In genomic region chr10:71066600-71066999, GRCh38 we compare ENCODE assay signal across 21 cellular contexts.
DNase-seq lines count a peak whose midpoint lies in the region; ATAC-seq and TF ChIP-seq lines count a peak whose summit lies in the region.
"Had no signal": no experiment of that assay in that cellular context is flagged by ENCODE, and none has a peak within 500 bp of the region (broad histone marks: within the 10 kb centered on the region; RNA-seq: fewer than 3 reads in every experiment).

No MANE protein-coding gene starts in this region.

- no peaks in the 10 kb centered on the region for H3K36me3 Mint-ChIP-seq in brain
- H3K36me3 Mint-ChIP-seq: CD4-positive, CD25-positive, alpha-beta regulatory T cell; CD8-positive, alpha-beta memory T cell had no signal

- H3K27me3 ChIP-seq in heart right ventricle (no peaks in the 10 kb centered on the region), neuronal stem cell (ENCODE audit: control insufficient read depth in 3 of 3, insufficient read depth in 3 of 3, low read depth in 1 of 3, low read length in 3 of 3) (peaks cover 0 to 22% (median 2%) of the 10 kb centered on the region in 3 experiments), Peyer's patch (no peaks in the 10 kb centered on the region), gastroesophageal sphincter (peaks cover 9% of the 10 kb centered on the region)
- H3K27me3 ChIP-seq in BLaER1 treated with 17β-estradiol and CSF1 and Interleukin-3, amounts not matched to agents 10 nM and 100 nM = no peaks in the 10 kb centered on the region

- H2BK120ac ChIP-seq in neuronal stem cell (ENCODE audit: low read depth, low read length) = no peak overlapping the region

- H3K27ac ChIP-seq in heart right ventricle (peak overlapping the region in 9 of 10 donors; percentile 1 to 75 (median 52)), neuronal stem cell (replicated peaks; ENCODE audit: low read length) (no peak overlapping the region), Peyer's patch (no peak overlapping the region), gastroesophageal sphincter (no peak overlapping the region)
- H3K27ac ChIP-seq in BLaER1 treated with 17β-estradiol and CSF1 and Interleukin-3, amounts not matched to agents 10 nM and 100 nM = no peak overlapping the region
- H3K27ac ChIP-seq: HL-60 had no signal

- H3K14ac ChIP-seq in neuronal stem cell (ENCODE audit: low read length) = no peak overlapping the region

- H3K4me2 ChIP-seq in BLaER1 treated with 17β-estradiol and CSF1 and Interleukin-3, amounts not matched to agents 10 nM and 100 nM = peak overlapping the region in 8 of 11 experiments; percentile 15 to 73 (median 44); a peak in 15 of 22 replicates
- no peak overlapping the region for H3K4me2 ChIP-seq in neuronal stem cell (ENCODE audit: insufficient read depth, low read length, poor library complexity, severe bottlenecking)

- H3K4me1 ChIP-seq in heart right ventricle = peaks cover 0 to 67% (median 27%) of the 10 kb centered on the region in 9 donors
- H3K4me1 ChIP-seq in BLaER1 treated with 17β-estradiol and CSF1 and Interleukin-3, amounts not matched to agents 10 nM and 100 nM = peaks cover 37 to 66% (median 42%) of the 10 kb centered on the region in 10 experiments
- peaks cover 0 to 18% of the 10 kb centered on the region in 2 donors for H3K4me1 ChIP-seq in neuronal stem cell (ENCODE audit: control insufficient read depth in 2 of 2, insufficient read depth in 1 of 2, low read depth in 1 of 2, low read length in 2 of 2)
- no peaks in the 10 kb centered on the region for H3K4me1 ChIP-seq in Peyer's patch
- peaks cover 0 to 21% (median 0%) of the 10 kb centered on the region in 3 donors for H3K4me1 ChIP-seq in gastroesophageal sphincter

- no peak for TF ChIP-seq EP300 in gastroesophageal sphincter (IDR thresholded peaks at IDR 0.05)

- DNase-seq in heart right ventricle (no peak), left cardiac atrium (no peak), neuronal stem cell (ENCODE audit: low spot score) (no peak), Peyer's patch (no peak)
- DNase-seq: C1 segment of cervical spinal cord; CD4-positive, CD25-positive, alpha-beta regulatory T cell; CD8-positive, alpha-beta memory T cell; DMS 273 treated with DMSO at 0.1 percent for 48 hours; DMS53; DND-41; EL; GOT3; H7; HFFc6 had no signal

- no peak overlapping the region for H3K23ac ChIP-seq in neuronal stem cell (ENCODE audit: low read depth, low read length, poor library complexity)

- no peak overlapping the region for H4K8ac ChIP-seq in neuronal stem cell (ENCODE audit: low read depth, low read length)

- H2BK15ac ChIP-seq in neuronal stem cell (ENCODE audit: low read length) = no peak overlapping the region

- no peaks in the 10 kb centered on the region; a peak in 1 of 22 replicates for H4K20me1 ChIP-seq in BLaER1 treated with 17β-estradiol and CSF1 and Interleukin-3, amounts not matched to agents 10 nM and 100 nM

- H3K4ac ChIP-seq in neuronal stem cell (ENCODE audit: low read length) = no peak overlapping the region

- TF ChIP-seq CTCF in heart right ventricle (IDR thresholded peaks at IDR 0.05) (no peak), brain (conservative IDR thresholded peaks at IDR 0.05) (no peak), Peyer's patch (IDR thresholded peaks at IDR 0.05) (no peak), gastroesophageal sphincter (IDR thresholded peaks at IDR 0.05) (no peak)

- H2BK12ac ChIP-seq in neuronal stem cell (ENCODE audit: low read length) = peak overlapping the region; percentile 35

- H3K27ac Mint-ChIP-seq in brain = peak overlapping the region in 4 of 5 experiments; percentile 52 to 92 (median 66)
- H3K27ac Mint-ChIP-seq: B cell; CD4-positive, CD25-positive, alpha-beta regulatory T cell; CD8-positive, alpha-beta memory T cell; HFFc6 had no signal

- H3K4me3 ChIP-seq in heart right ventricle = no peak overlapping the region
- no peak overlapping the region for H3K4me3 ChIP-seq in BLaER1 treated with 17β-estradiol and CSF1 and Interleukin-3, amounts not matched to agents 10 nM and 100 nM
- H3K4me3 ChIP-seq in neuronal stem cell (ENCODE audit: low read length in 2 of 2) = no peak overlapping the region
- H3K4me3 ChIP-seq in Peyer's patch = no peak overlapping the region
- H3K4me3 ChIP-seq in gastroesophageal sphincter = no peak overlapping the region
- H3K4me3 ChIP-seq: GM12878 had no signal

- H3K4me1 Mint-ChIP-seq in brain = peaks cover 81% of the 10 kb centered on the region
- H3K4me1 Mint-ChIP-seq: B cell; CD4-positive, CD25-positive, alpha-beta regulatory T cell; CD8-positive, alpha-beta memory T cell had no signal

- no peak for TF ChIP-seq POLR2A in Peyer's patch (IDR thresholded peaks at IDR 0.05)
- TF ChIP-seq POLR2A in gastroesophageal sphincter (IDR thresholded peaks at IDR 0.05) = no peak

- H2AK5ac ChIP-seq in neuronal stem cell (ENCODE audit: low read depth, low read length) = no peak overlapping the region

- no peak overlapping the region for H3K9ac ChIP-seq in BLaER1 treated with 17β-estradiol and CSF1 and Interleukin-3, amounts not matched to agents 10 nM and 100 nM
- no peak overlapping the region for H3K9ac ChIP-seq in neuronal stem cell (ENCODE audit: low read depth, low read length, poor library complexity)

- intact Hi-C loops in heart right ventricle (cut with DNase I) = loop anchor here in 3 of 10 donors (5.0 to 10.0 kb wide), 3 partner anchors 138 to 146 kb away; partner anchors contain the start of gene UNC5B (in 1 of the 3)
- intact Hi-C loops in left cardiac atrium (cut with DNase I) = loop anchor here in 1 of 2 donors (10.0 kb wide), 2 partner anchors 142 to 148 kb away; partner anchors contain the start of gene UNC5B

- H3K9me3 Mint-ChIP-seq in brain = no peaks in the 10 kb centered on the region
- H3K9me3 Mint-ChIP-seq: CD4-positive, CD25-positive, alpha-beta regulatory T cell; CD8-positive, alpha-beta memory T cell; HFFc6 had no signal

- H3K9me3 ChIP-seq in heart right ventricle (no peaks in the 10 kb centered on the region), neuronal stem cell (replicated peaks in 1 of 2; ENCODE audit: control insufficient read depth in 2 of 2, insufficient read depth in 1 of 2, low read depth in 1 of 2, low read length in 2 of 2) (no peaks in the 10 kb centered on the region), Peyer's patch (no peaks in the 10 kb centered on the region), gastroesophageal sphincter (no peaks in the 10 kb centered on the region)
- H3K9me3 ChIP-seq in BLaER1 treated with 17β-estradiol and CSF1 and Interleukin-3, amounts not matched to agents 10 nM and 100 nM (replicated peaks in 1 of 11) = no peaks in the 10 kb centered on the region

- H3K36me3 ChIP-seq in heart right ventricle (no peaks in the 10 kb centered on the region), neuronal stem cell (replicated peaks in 1 of 2; ENCODE audit: control insufficient read depth in 2 of 2, insufficient read depth in 2 of 2, low read length in 2 of 2) (no peaks in the 10 kb centered on the region), Peyer's patch (no peaks in the 10 kb centered on the region), gastroesophageal sphincter (no peaks in the 10 kb centered on the region)
- no peaks in the 10 kb centered on the region for H3K36me3 ChIP-seq in BLaER1 treated with 17β-estradiol and CSF1 and Interleukin-3, amounts not matched to agents 10 nM and 100 nM

- H3K79me1 ChIP-seq in neuronal stem cell (ENCODE audit: low read depth, low read length) = no peaks in the 10 kb centered on the region

- H2AFZ ChIP-seq in neuronal stem cell (ENCODE audit: low read length) = no peak overlapping the region

- 87 to 94% methylated on average over 10 of the region's 10 CpGs for WGBS in heart right ventricle, 2 donors
- WGBS in neuronal stem cell (ENCODE audit: extremely low coverage in 2 of 2, insufficient read length in 2 of 2, insufficient replicate concordance in 1 of 2), 2 donors = no CpG with 5 or more reads among the region's 10 CpGs
- 88% methylated on average over 7 of the region's 10 CpGs; no CpG with 5 or more reads in 1 of the 2 donors for WGBS in gastroesophageal sphincter (ENCODE audit: low coverage in 1 of 2), 2 donors

- H3K27me3 Mint-ChIP-seq in brain = no peaks in the 10 kb centered on the region
- H3K27me3 Mint-ChIP-seq: CD4-positive, CD25-positive, alpha-beta regulatory T cell had no signal

- no peak overlapping the region for H3K18ac ChIP-seq in neuronal stem cell (ENCODE audit: low read length)

- H3K4me3 Mint-ChIP-seq in brain = no peak overlapping the region
- H3K4me3 Mint-ChIP-seq: B cell; CD4-positive, CD25-positive, alpha-beta regulatory T cell; CD8-positive, alpha-beta memory T cell; HFFc6 had no signal

- H2BK5ac ChIP-seq in neuronal stem cell (ENCODE audit: low read length) = no peak overlapping the region

- ATAC-seq in heart right ventricle = no peak
- ATAC-seq in left cardiac atrium = no peak
- no peak for ATAC-seq in gastroesophageal sphincter
- ATAC-seq: GM12878, HCT116 had no signal

- no peak overlapping the region for H4K91ac ChIP-seq in neuronal stem cell (ENCODE audit: low read depth, low read length, poor library complexity)

Comparison
In these comparisons a context has a peak if more than half of its experiments do, and no peak if none do; other contexts are left out.
1. H3K27ac ChIP-seq: peak in heart right ventricle (9 of 10); none in BLaER1 treated with 17β-estradiol and CSF1 and Interleukin-3, amounts not matched to agents 10 nM and 100 nM (0 of 11), neuronal stem cell (single experiment), Peyer's patch (0 of 4) and gastroesophageal sphincter (0 of 4).